ENCODE assay signal across 1 cellular context in genomic region chr6:26224547-26224912, GRCh38.
TF ChIP-seq lines count a peak whose summit lies in the region.

No MANE protein-coding gene starts in this region.

TF ChIP-seq in A549, 52 proteins besides CTCF, POLR2A, EP300 and RAD21 (continued from another document):
- TF ChIP-seq NPAS2 (CRISPR knock-in tag; IDR thresholded peaks at IDR 0.05; ENCODE audit: borderline replicate concordance), result no peak
- TF ChIP-seq GATA3 (IDR thresholded peaks at IDR 0.05; ENCODE audit: borderline replicate concordance), result no peak
- no peak for TF ChIP-seq MYC (IDR thresholded peaks at IDR 0.05; ENCODE audit: borderline replicate concordance, low read length)
- no peak for TF ChIP-seq FOSB (CRISPR knock-in tag; IDR thresholded peaks at IDR 0.05)
- no peak for TF ChIP-seq CBX2 (IDR thresholded peaks at IDR 0.05; ENCODE audit: borderline replicate concordance, low read depth)
